In genomic region chr17:75722076-75722475, GRCh38 we compare ENCODE assay signal across 11 cellular contexts. TPM values are rescaled to one million over a fixed set of nuclear protein-coding genes. Genes with fewer than 3 reads are reported as not detected.
A peak's percentile ranks its signal among the peaks of the same experiment; 100 is the strongest.
DNase-seq lines count a peak whose midpoint lies in the region; ATAC-seq and TF ChIP-seq lines count a peak whose summit lies in the region.
"Had no signal": no experiment of that assay in that cellular context is flagged by ENCODE, and none has a peak within 500 bp of the region (broad histone marks: within the 10 kb centered on the region; RNA-seq: fewer than 3 reads in every experiment).

No MANE protein-coding gene starts in this region.

- ATAC-seq in T-helper 17 cell: no peak

- H3K27ac ChIP-seq in left ventricle myocardium inferior (replicated peaks) (peak overlapping the region; percentile 88), prostate gland (peak overlapping the region; percentile 70 to 82), SJCRH30 (no peak overlapping the region)

- H3K36me3 Mint-ChIP-seq in Caco-2 (ENCODE audit: insufficient read depth, unreplicated experiment) (peaks cover 22% of the 10 kb centered on the region), T-helper 17 cell (ENCODE audit: low read depth) (no peaks in the 10 kb centered on the region)
- H3K36me3 Mint-ChIP-seq: CD4-positive, alpha-beta memory T cell had no signal

- H3K4me3 Mint-ChIP-seq in Caco-2 (ENCODE audit: unreplicated experiment) (peak overlapping the region; percentile 86), T-helper 17 cell (peak overlapping the region; percentile 55)

- H3K4me1 Mint-ChIP-seq in Caco-2 (ENCODE audit: low read depth, unreplicated experiment) (peaks cover 19% of the 10 kb centered on the region), T-helper 17 cell (peaks cover 7% of the 10 kb centered on the region)

- H3K9me3 Mint-ChIP-seq in Caco-2 (ENCODE audit: unreplicated experiment): no peaks in the 10 kb centered on the region
- H3K9me3 Mint-ChIP-seq: CD4-positive, alpha-beta memory T cell had no signal

- WGBS in prostate gland: 43% methylated on average over 5 of the region's 5 CpGs

- no TSS peak for BruUV-seq in Caco-2 (replicated peaks; lab: Mats Ljungman, UMichigan)

- no peak for TF ChIP-seq POLR2A in prostate gland (IDR thresholded peaks at IDR 0.05)

- H3K36me3 ChIP-seq in Caco-2 (ENCODE audit: control insufficient read depth, insufficient read depth, low read length) (0 out of 2 replicates have a peak, but pooled peaks cover 2% of the 10 kb centered on the region), left ventricle myocardium inferior (peaks cover 7% of the 10 kb centered on the region), prostate gland (no peaks in the 10 kb centered on the region), SJCRH30 (no peaks in the 10 kb centered on the region)

- intact Hi-C loops in Caco-2 (cut with micrococcal nuclease; ENCODE audit: unreplicated experiment) (no loop called here), left ventricle myocardium inferior (cut with micrococcal nuclease) (no loop called here), prostate gland (cut with DNase I) (no loop called here)

- no peaks in the 10 kb centered on the region for H3K27me3 Mint-ChIP-seq in Caco-2 (ENCODE audit: insufficient read depth, unreplicated experiment)
- peaks cover 1% of the 10 kb centered on the region for H3K27me3 Mint-ChIP-seq in T-helper 17 cell
- H3K27me3 Mint-ChIP-seq: CD4-positive, alpha-beta memory T cell had no signal

- TF ChIP-seq CTCF in Caco-2 (IDR thresholded peaks at IDR 0.05; ENCODE audit: insufficient read depth in 1 of 2, low read depth in 1 of 2, low read length in 1 of 2, severe bottlenecking in 1 of 2, unreplicated experiment in 1 of 2): no peak
- TF ChIP-seq CTCF in left ventricle myocardium inferior (IDR thresholded peaks at IDR 0.05; ENCODE audit: borderline replicate concordance): no peak
- peak in 1 of 4 experiments; percentile 5 for TF ChIP-seq CTCF in prostate gland (IDR thresholded peaks at IDR 0.05)

- POLR2A ChIA-PET in Caco-2 (lab: Charles Lee): no interaction called here

- H3K27ac Mint-ChIP-seq in Caco-2 (ENCODE audit: unreplicated experiment) (peak overlapping the region; percentile 85), T-helper 17 cell (no peak overlapping the region)

- H3K9me3 ChIP-seq in Caco-2 (no peaks in the 10 kb centered on the region), T-helper 17 cell (ENCODE audit: control insufficient read depth, low read length, poor library complexity, severe bottlenecking) (no peaks in the 10 kb centered on the region), left ventricle myocardium inferior (replicated peaks) (no peaks in the 10 kb centered on the region), prostate gland (no peaks in the 10 kb centered on the region), SJCRH30 (replicated peaks) (no peaks in the 10 kb centered on the region)

- peak overlapping the region; percentile 91 for H3K4me3 ChIP-seq in Caco-2 (ENCODE audit: low read depth, low read length)
- H3K4me3 ChIP-seq in left ventricle myocardium inferior: peak overlapping the region; percentile 70
- H3K4me3 ChIP-seq in prostate gland: peak overlapping the region; percentile 34 to 53
- H3K4me3 ChIP-seq in SJCRH30: no peak overlapping the region

- H3K27me3 ChIP-seq in Caco-2 (replicated peaks; ENCODE audit: control insufficient read depth, insufficient read depth, low read length) (no peaks in the 10 kb centered on the region), left ventricle myocardium inferior (ENCODE audit: low read depth) (peaks cover 36% of the 10 kb centered on the region), prostate gland (replicated peaks; ENCODE audit: insufficient read depth) (no peaks in the 10 kb centered on the region), SJCRH30 (peaks cover 53% of the 10 kb centered on the region)

- DNase-seq in Caco-2 (no peak), T-helper 17 cell (no peak), left ventricle myocardium inferior (no peak), prostate gland (ENCODE audit: low spot score) (no peak), SJCRH30 (no peak), NCI-H1417 treated with DMSO at 0.1 percent for 48 hours (lab: John Stamatoyannopoulos, UW) (no peak), NCI-H526 (lab: John Stamatoyannopoulos, UW) (no peak), NCI-H187 treated with DMSO at 0.1 percent for 48 hours (lab: John Stamatoyannopoulos, UW) (no peak)
- DNase-seq: activated effector memory CD4-positive, alpha-beta T cell treated with Interleukin-2 at 50 U/mL for 16 hours; CD4-positive, alpha-beta memory T cell; NCI-H226 had no signal

- CTCF ChIA-PET in Caco-2 (lab: Charles Lee): interaction anchor here (1.3 to 1.9 kb wide), 3 partner anchors 16 to 47 kb away, joined by 4 to 7 read pairs (median 4); no protein-coding TSS in a partner anchor

- peaks cover 25% of the 10 kb centered on the region for H3K4me1 ChIP-seq in Caco-2
- H3K4me1 ChIP-seq in left ventricle myocardium inferior: peaks cover 28% of the 10 kb centered on the region
- peaks cover 2% of the 10 kb centered on the region for H3K4me1 ChIP-seq in prostate gland (replicated peaks)
- no peaks in the 10 kb centered on the region; the same call in 1 of the 2 replicates for H3K4me1 ChIP-seq in SJCRH30

RNA-seq across cellular contexts. Expression of gene ITGB4, which starts 0.8 kb away (rescaled TPM):
- 50.8 and 55.4 TPM in 2 replicates for total RNA-seq in Caco-2 (2022)
- total RNA-seq in T-helper 17 cell: under 1 TPM in 1 of 2 donors, not detected in 1; 0.72 TPM
- 10.6 TPM for total RNA-seq in left ventricle myocardium inferior
- 100 to 1,000 TPM in 1 of 2 donors, 10 to 100 TPM in 1; 81.0 to 105 TPM for total RNA-seq in prostate gland
- total RNA-seq in SJCRH30 (2014; rRNA removed; shearing (Covaris generic)): 4.3 and 8.8 TPM in 2 replicates

RNA-seq across cellular contexts. Expression of gene GALK1, which starts 42.9 kb away (rescaled TPM):
- total RNA-seq in Caco-2 (2022) (41.1 and 45.0 TPM in 2 replicates), T-helper 17 cell (1 to 10 TPM; 9.6 to 9.7 TPM), left ventricle myocardium inferior (19.1 TPM), prostate gland (10 to 100 TPM; 28.1 to 28.5 TPM)
- 29.0 and 31.5 TPM in 2 replicates for total RNA-seq in SJCRH30 (2014; rRNA removed; shearing (Covaris generic))

RNA-seq across cellular contexts. Expression of gene SAP30BP, which starts 54.9 kb away (rescaled TPM):
- total RNA-seq in Caco-2 (2022): 119 and 126 TPM in 2 replicates
- 100 to 1,000 TPM; 178 to 235 TPM for total RNA-seq in T-helper 17 cell
- 47.2 TPM for total RNA-seq in left ventricle myocardium inferior
- total RNA-seq in prostate gland: 10 to 100 TPM; 50.4 to 72.3 TPM
- 63.4 and 74.0 TPM in 2 replicates for total RNA-seq in SJCRH30 (2014; rRNA removed; shearing (Covaris generic))

RNA-seq across cellular contexts. Expression of gene RECQL5, which starts 55.1 kb away (rescaled TPM):
- total RNA-seq in Caco-2 (2022) (67.0 and 67.7 TPM in 2 replicates), T-helper 17 cell (10 to 100 TPM; 24.1 to 30.6 TPM), left ventricle myocardium inferior (17.3 TPM), prostate gland (100 to 1,000 TPM in 1 of 2 donors, 10 to 100 TPM in 1; 33.6 to 132 TPM)
- 25.9 and 28.1 TPM in 2 replicates for total RNA-seq in SJCRH30 (2014; rRNA removed; shearing (Covaris generic))
